1 cellular context compared by ENCODE assay signal in genomic region chr2:55418512-55419235, GRCh38.
TF ChIP-seq lines count a peak whose summit lies in the region.

No MANE protein-coding gene starts in this region.

TF ChIP-seq in GM23338, 12 proteins besides CTCF, POLR2A, EP300 and RAD21 (continued from another document):
- no peak for TF ChIP-seq REST (IDR thresholded peaks at IDR 0.05; ENCODE audit: unreplicated experiment)
- TF ChIP-seq POLR2AphosphoS5 (IDR thresholded peaks at IDR 0.05; ENCODE audit: low read depth) = no peak
- TF ChIP-seq ZNF114 (CRISPR knock-in tag; IDR thresholded peaks at IDR 0.05) = no peak
